In the genomic region with DNA sequence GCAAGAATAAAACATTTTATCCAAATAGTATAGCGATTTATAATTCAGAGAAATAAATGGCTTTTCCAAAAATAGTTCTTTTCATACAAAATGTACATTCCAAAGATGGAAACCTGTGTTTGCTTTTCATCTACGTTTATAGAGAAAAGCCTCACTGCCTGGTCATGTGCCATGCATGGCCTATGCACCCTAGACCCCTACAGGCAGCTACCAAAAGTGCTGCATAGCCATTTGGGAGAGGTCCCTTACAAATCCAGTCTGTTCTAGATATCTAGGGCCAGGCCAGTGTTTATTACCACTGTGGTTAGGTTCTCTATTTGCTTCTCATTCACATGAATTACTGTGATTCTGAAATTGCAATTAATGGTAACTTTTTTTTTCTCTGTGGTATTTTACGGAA, we compare ENCODE assay signal across 12 cellular contexts. TPM values are rescaled to one million over a fixed set of nuclear protein-coding genes. Genes with fewer than 3 reads are reported as not detected.
A peak's percentile ranks its signal among the peaks of the same experiment; 100 is the strongest.
DNase-seq lines count a peak whose midpoint lies in the region; ATAC-seq and TF ChIP-seq lines count a peak whose summit lies in the region.
"Had no signal": no experiment of that assay in that cellular context is flagged by ENCODE, and none has a peak within 500 bp of the region (broad histone marks: within the 10 kb centered on the region; RNA-seq: fewer than 3 reads in every experiment).

No MANE protein-coding gene starts in this region.

- no peak for DNase-seq in left ventricle myocardium inferior
- DNase-seq in right cardiac atrium = no peak
- no peak for DNase-seq in astrocyte of the spinal cord (ENCODE audit: low read depth, low spot score)
- DNase-seq in tibial nerve (ENCODE audit: low spot score in 2 of 2) = no peak
- DNase-seq in NCI-H774 (lab: John Stamatoyannopoulos, UW) = no peak
- DNase-seq in activated CD4-positive, alpha-beta T cell treated with anti-CD3 and anti-CD28 coated beads, Interleukin-2, amount 50 U/mL, for 4 hours = no peak
- no peak for DNase-seq in Right ventricle myocardium inferior (ENCODE audit: missing footprints)
- DNase-seq: COR-L47 had no signal

- peaks cover 17% of the 10 kb centered on the region for H3K4me1 ChIP-seq in left ventricle myocardium inferior
- no peaks in the 10 kb centered on the region for H3K4me1 ChIP-seq in right cardiac atrium (ENCODE audit: control insufficient read depth, insufficient read depth, low read length)
- peaks cover 0 to 4% (median 0%) of the 10 kb centered on the region in 4 donors for H3K4me1 ChIP-seq in tibial nerve

- H3K9me3 ChIP-seq in left ventricle myocardium inferior (replicated peaks) = no peaks in the 10 kb centered on the region
- no peaks in the 10 kb centered on the region for H3K9me3 ChIP-seq in right cardiac atrium (ENCODE audit: control insufficient read depth, low read length)
- no peaks in the 10 kb centered on the region for H3K9me3 ChIP-seq in tibial nerve
- H3K9me3 ChIP-seq: HAP-1, thoracic aorta had no signal

- peaks cover 13% of the 10 kb centered on the region for H3K36me3 ChIP-seq in left ventricle myocardium inferior
- peaks cover 0 to 54% (median 0%) of the 10 kb centered on the region in 3 donors for H3K36me3 ChIP-seq in tibial nerve

- 80% methylated on average over 3 of the region's 3 CpGs for WGBS in right cardiac atrium
- 76 to 77% methylated on average over 3 of the region's 3 CpGs for WGBS in tibial nerve, 2 donors

- no peak for TF ChIP-seq EP300 in tibial nerve (IDR thresholded peaks at IDR 0.05)

- ATAC-seq in right cardiac atrium (no peak), HG03571 (IDR thresholded peaks at IDR 0.05; ENCODE audit: unreplicated experiment) (peak; percentile 59), Right ventricle myocardium inferior (no peak)

- H3K27me3 ChIP-seq in left ventricle myocardium inferior (ENCODE audit: low read depth) = no peaks in the 10 kb centered on the region
- H3K27me3 ChIP-seq in right cardiac atrium (ENCODE audit: control insufficient read depth, insufficient read depth) = no peaks in the 10 kb centered on the region
- no peaks in the 10 kb centered on the region for H3K27me3 ChIP-seq in tibial nerve

- intact Hi-C loops in left ventricle myocardium inferior (cut with micrococcal nuclease) (no loop called here), right cardiac atrium (cut with DNase I) (loop anchor here in 3 of 4 donors (5.0 to 10.0 kb wide), 2 partner anchors 100 to 178 kb away; no protein-coding TSS in a partner anchor), Right ventricle myocardium inferior (cut with DNase I) (loop anchor here (5.0 kb wide), 1 partner anchor 175 kb away; no protein-coding TSS in a partner anchor)

- H3K4me3 ChIP-seq in left ventricle myocardium inferior = no peak overlapping the region
- H3K4me3 ChIP-seq in right cardiac atrium (ENCODE audit: low read length) = no peak overlapping the region
- no peak overlapping the region for H3K4me3 ChIP-seq in astrocyte of the spinal cord (ENCODE audit: low read depth, low read length)
- no peak overlapping the region for H3K4me3 ChIP-seq in tibial nerve
- H3K4me3 ChIP-seq: HAP-1, skin epidermis, thoracic aorta had no signal

- peak; percentile 12 for TF ChIP-seq CTCF in left ventricle myocardium inferior (IDR thresholded peaks at IDR 0.05; ENCODE audit: borderline replicate concordance)
- peak; percentile 9 for TF ChIP-seq CTCF in astrocyte of the spinal cord (IDR thresholded peaks at IDR 0.05; ENCODE audit: low read depth, low read length)
- TF ChIP-seq CTCF in tibial nerve (IDR thresholded peaks at IDR 0.05) = no peak

- in situ Hi-C loops in astrocyte of the spinal cord (cut with HindIII; ENCODE audit: low sequenced_read_pairs) = no loop called here

- TF ChIP-seq POLR2A in tibial nerve (IDR thresholded peaks at IDR 0.05) = no peak

- H3K27ac ChIP-seq in left ventricle myocardium inferior (replicated peaks) (no peak overlapping the region), right cardiac atrium (ENCODE audit: low read length) (no peak overlapping the region), tibial nerve (no peak overlapping the region)
- H3K27ac ChIP-seq: skin epidermis, thoracic aorta had no signal

RNA-seq across cellular contexts. Expression of a gene that starts 17.2 kb away (rescaled TPM):
- total RNA-seq in left ventricle myocardium inferior (39.4 TPM), right cardiac atrium (10 to 100 TPM; 26.3 to 53.4 (median 44.3) TPM), tibial nerve (10 to 100 TPM; 63.3 to 83.4 (median 72.4) TPM), Right ventricle myocardium inferior (42.1 TPM)
- 98.3 TPM for polyA plus RNA-seq in right cardiac atrium

RNA-seq across cellular contexts. Expression of a gene that starts 53.8 kb away (rescaled TPM):
- total RNA-seq in left ventricle myocardium inferior (16.5 TPM), right cardiac atrium (10 to 100 TPM; 18.8 to 23.7 (median 20.8) TPM), tibial nerve (10 to 100 TPM; 27.7 to 88.5 (median 49.1) TPM), Right ventricle myocardium inferior (14.6 TPM)
- polyA plus RNA-seq in right cardiac atrium = 20.0 TPM

Comparison
In these comparisons a context has a peak if more than half of its experiments do, and no peak if none do; other contexts are left out.
1. CTCF ChIP-seq: peak in left ventricle myocardium inferior (single experiment) and astrocyte of the spinal cord (single experiment); none in tibial nerve (0 of 5).